8 cellular contexts compared by ENCODE assay signal in genomic region chr19:2050991-2051770, GRCh38. TPM values are rescaled to one million over a fixed set of nuclear protein-coding genes. Genes with fewer than 3 reads are reported as not detected.
A peak's percentile ranks its signal among the peaks of the same experiment; 100 is the strongest.
DNase-seq lines count a peak whose midpoint lies in the region; ATAC-seq, FAIRE-seq and TF ChIP-seq lines count a peak whose summit lies in the region.

Gene MKNK2, minus strand, starts transcription at chr19:2051244. Its CDS starts 393 bp downstream, at chr19:2050851.

- peak within 1 kb of the TSS; percentile 94 to 99 for H3K4me3 ChIP-seq in small intestine (ENCODE audit: low read depth in 1 of 2, low read length in 2 of 2)

- 1 to 3% (median 2%) methylated on average over 23 to 92 of the region's 92 CpGs for WGBS in small intestine, 3 donors

- FAIRE-seq in small intestine (lab: Jason Lieb, UNC) = no peak

- H3K27ac ChIP-seq in VCaP = peak within 1 kb of the TSS; percentile 91
- H3K27ac ChIP-seq in small intestine (ENCODE audit: low read depth in 1 of 2, low read length in 1 of 2) = peak within 1 kb of the TSS; percentile 92 to 93

- ATAC-seq in HG02981 (IDR thresholded peaks at IDR 0.05; ENCODE audit: unreplicated experiment) = peak; percentile 49

- H3K36me3 ChIP-seq in small intestine (ENCODE audit: control insufficient read depth in 2 of 2, insufficient read depth in 2 of 2, low read length in 2 of 2) = no peaks in the 10 kb centered on the region

- peaks cover 8 to 18% of the 10 kb centered on the region in 2 donors for H3K4me1 ChIP-seq in small intestine (ENCODE audit: control insufficient read depth in 2 of 2, insufficient read depth in 1 of 2, low read depth in 1 of 2, low read length in 1 of 2)

- TF ChIP-seq CTCF in VCaP (conservative IDR thresholded peaks at IDR 0.05) = peak; percentile 60

- H3K27me3 ChIP-seq in small intestine (ENCODE audit: control insufficient read depth in 2 of 2, insufficient read depth in 2 of 2, low read length in 2 of 2) = no peaks in the 10 kb centered on the region

- H3K9me3 ChIP-seq in small intestine (ENCODE audit: control insufficient read depth, low read depth) = no peaks in the 10 kb centered on the region

- in situ Hi-C loops in T47D (cut with HindIII; ENCODE audit: low pct_unique_long_range_greater_than_20kb, low sequenced_read_pairs) = no loop called here

- DNase-seq in SIG-M5 treated with dmso at 0.1 percent for 504 hours (lab: John Stamatoyannopoulos, UW; ENCODE audit: unreplicated experiment) = peak; percentile 61
- DNase-seq in SIG-M5 (lab: John Stamatoyannopoulos, UW) = no peak
- peak; percentile 87 for DNase-seq in NCI-H2107 (lab: John Stamatoyannopoulos, UW)
- DNase-seq in T47D (ENCODE audit: low read depth in 1 of 2, low spot score in 1 of 2) = peak; percentile 71 to 85
- peak; percentile 94 for DNase-seq in iPS-NIHi11 (ENCODE audit: low spot score)
- DNase-seq in small intestine = peak; percentile 89

RNA-seq across cellular contexts. Expression of gene MKNK2, which starts in this region (rescaled TPM):
- 10 to 100 TPM; 47.6 to 97.7 (median 80.1) TPM for polyA plus RNA-seq in small intestine
